Comparison of ENCODE assay signal across 30 cellular contexts in genomic region chr5:159817262-159818029, GRCh38.
DNase-seq lines count a peak whose midpoint lies in the region; ATAC-seq, FAIRE-seq and TF ChIP-seq lines count a peak whose summit lies in the region.
"Had no signal": no experiment of that assay in that cellular context is flagged by ENCODE, and none has a peak within 500 bp of the region (broad histone marks: within the 10 kb centered on the region; RNA-seq: fewer than 3 reads in every experiment).

No MANE protein-coding gene starts in this region.

- DNase-seq in A549 (ENCODE audit: low read depth in 1 of 2, low spot score in 1 of 2) (no peak), MG63 (peak; percentile 70), epithelial cell of prostate (ENCODE audit: low read depth, low spot score) (no peak), myocyte (ENCODE audit: low read depth) (peak; percentile 60), NK-92 (lab: John Stamatoyannopoulos, UW; ENCODE audit: unreplicated experiment) (no peak), body of pancreas (no peak)
- no peak for DNase-seq in central memory CD4-positive, alpha-beta T cell
- no peak for DNase-seq in activated T-cell treated with anti-CD3 and anti-CD28 coated beads, Interleukin-2, amount 50 U/mL, for 48 hours
- DNase-seq: activated CD4-positive, alpha-beta T cell treated with anti-CD3 and anti-CD28 coated beads for 48 hours; activated gamma-delta T cell treated with Interleukin-2 at 50 U/mL for 16 hours; activated naive CD8-positive, alpha-beta T cell treated with anti-CD3 and anti-CD28 coated beads, Interleukin-2, amount 50 U/mL, for 24 hours; activated T-cell treated with anti-CD3 and anti-CD28 coated beads, Interleukin-2, amount 50 U/mL, for 24 hours; DMS153; heart left ventricle; left ventricle myocardium inferior; naive B cell; NCI-H1092; NCI-H1930; NCI-H2227 treated with DMSO at 0.1 percent for 48 hours; NCI-H82; Right ventricle myocardium superior; stimulated activated naive CD8-positive, alpha-beta T cell treated with anti-CD3 and anti-CD28 coated beads, Interleukin-15, amount 100 ng/mL, for 72 hours; SW 1271; T-helper 9 cell; thyroid gland; WERI-Rb-1 had no signal

- H3K4me2 ChIP-seq in A549, result no peak overlapping the region

- CTCF ChIA-PET in A549 (lab: Yijun Ruan, JAX), result interaction anchor here (0.7 to 1.0 kb wide), 3 partner anchors 17 to 373 kb away, joined by 3 read pairs; no protein-coding TSS in a partner anchor

- TF ChIP-seq POLR2A in A549 (IDR thresholded peaks at IDR 0.05; ENCODE audit: low read length) (no peak), body of pancreas (IDR thresholded peaks at IDR 0.05) (no peak)

- H3K27ac ChIP-seq in A549 (peak overlapping the region; percentile 64 to 69; a peak in 4 of 6 replicates), epithelial cell of prostate (peak overlapping the region; percentile 50), body of pancreas (no peak overlapping the region)
- H3K27ac ChIP-seq: heart left ventricle, neutrophil, prostate gland, skin epidermis, thyroid gland, WERI-Rb-1 had no signal

- 65% methylated on average over 5 of the region's 5 CpGs for WGBS in A549 (ENCODE audit: missing lambda C conversion rate)
- 68 to 74% methylated on average over 4 to 5 of the region's 5 CpGs for WGBS in body of pancreas, 2 donors

- H3K4me1 ChIP-seq in A549 (peaks cover 57% of the 10 kb centered on the region), body of pancreas (no peaks in the 10 kb centered on the region)
- H3K4me1 ChIP-seq: left ventricle myocardium inferior, prostate gland had no signal

- no peak for TF ChIP-seq EP300 in A549 (IDR thresholded peaks at IDR 0.05)

- POLR2A ChIA-PET in A549 (lab: Yijun Ruan, JAX), result no interaction called here

- TF ChIP-seq CTCF in A549 (IDR thresholded peaks at IDR 0.05) (no peak), body of pancreas (IDR thresholded peaks at IDR 0.05) (no peak)

- no peaks in the 10 kb centered on the region for H3K36me3 ChIP-seq in MG63
- no peaks in the 10 kb centered on the region for H3K36me3 ChIP-seq in body of pancreas (replicated peaks in 1 of 2; ENCODE audit: insufficient read depth in 1 of 2, low read depth in 2 of 2)
- H3K36me3 ChIP-seq: heart left ventricle, left ventricle myocardium inferior, neutrophil, prostate gland, thyroid gland, WERI-Rb-1 had no signal

- no peak overlapping the region for H3K4me3 ChIP-seq in A549
- H3K4me3 ChIP-seq in MG63, result no peak overlapping the region
- no peak overlapping the region for H3K4me3 ChIP-seq in body of pancreas
- H3K4me3 ChIP-seq: heart left ventricle, left ventricle myocardium inferior, prostate gland, skin epidermis, thyroid gland had no signal

- H3K9me3 ChIP-seq in A549 (no peaks in the 10 kb centered on the region), MG63 (no peaks in the 10 kb centered on the region), body of pancreas (no peaks in the 10 kb centered on the region)
- H3K9me3 ChIP-seq: heart left ventricle, left ventricle myocardium inferior, neutrophil, prostate gland, thyroid gland had no signal

- no peak for ATAC-seq in A549
- no peak for ATAC-seq in body of pancreas
- ATAC-seq: activated naive CD8-positive, alpha-beta T cell treated with anti-CD3 and anti-CD28 coated beads, Interleukin-2, amount 50 U/mL, for 24 hours; heart left ventricle; stimulated activated naive CD8-positive, alpha-beta T cell treated with anti-CD3 and anti-CD28 coated beads, Interleukin-15, amount 100 ng/mL, for 72 hours had no signal

- no peak for TF ChIP-seq RAD21 in A549 (conservative IDR thresholded peaks at IDR 0.05 in 1 of 2, IDR thresholded peaks at IDR 0.05 in 1 of 2)

- intact Hi-C loops in body of pancreas (cut with DNase I), result no loop called here

- H3K27me3 ChIP-seq in MG63, result no peaks in the 10 kb centered on the region
- no peaks in the 10 kb centered on the region for H3K27me3 ChIP-seq in body of pancreas
- H3K27me3 ChIP-seq: heart left ventricle, neutrophil, thyroid gland had no signal

- no peak for FAIRE-seq in A549 (lab: Jason Lieb, UNC)
- FAIRE-seq: endothelial cell of umbilical vein had no signal

TF ChIP-seq in A549, 52 proteins besides CTCF, POLR2A, EP300 and RAD21:
- TF ChIP-seq CEBPB (IDR thresholded peaks at IDR 0.05) (no peak), ZNF302 (CRISPR knock-in tag; IDR thresholded peaks at IDR 0.05) (no peak), RCOR1 (IDR thresholded peaks at IDR 0.05; ENCODE audit: low read depth, low read length) (no peak), JUN (IDR thresholded peaks at IDR 0.05) (no peak), TP53 (CRISPR knock-in tag; IDR thresholded peaks at IDR 0.05) (no peak), PHF8 (IDR thresholded peaks at IDR 0.05; ENCODE audit: borderline replicate concordance, low read depth) (no peak), KDM5A (IDR thresholded peaks at IDR 0.05) (no peak), SREBF2 (IDR thresholded peaks at IDR 0.05) (no peak), TFCP2L1 (CRISPR knock-in tag; IDR thresholded peaks at IDR 0.05) (no peak), REST (IDR thresholded peaks at IDR 0.05) (no peak), ZFP36 (IDR thresholded peaks at IDR 0.05; ENCODE audit: borderline replicate concordance, partially characterized antibody) (no peak), CHD4 (IDR thresholded peaks at IDR 0.05; ENCODE audit: borderline replicate concordance) (no peak), HOXB13 (CRISPR knock-in tag; IDR thresholded peaks at IDR 0.05; ENCODE audit: low read depth) (no peak), JUNB (IDR thresholded peaks at IDR 0.05) (no peak), E2F6 (IDR thresholded peaks at IDR 0.05; ENCODE audit: borderline replicate concordance, low read depth) (no peak), NFE2L2 (conservative IDR thresholded peaks at IDR 0.05; ENCODE audit: low read length) (no peak), CBX2 (IDR thresholded peaks at IDR 0.05; ENCODE audit: borderline replicate concordance, low read depth) (no peak), MAX (IDR thresholded peaks at IDR 0.05) (no peak), RFX5 (IDR thresholded peaks at IDR 0.05) (no peak), USF2 (IDR thresholded peaks at IDR 0.05) (no peak)
TF ChIP-seq in A549: peak in this region for 0.

Comparison
In these comparisons a context has a peak if more than half of its experiments do, and no peak if none do; other contexts are left out.
1. DNase-seq: peak in MG63 (single experiment) and myocyte (single experiment); none in A549 (0 of 2), epithelial cell of prostate (single experiment), NK-92 (single experiment), central memory CD4-positive, alpha-beta T cell (single experiment), body of pancreas (0 of 4) and activated T-cell treated with anti-CD3 and anti-CD28 coated beads, Interleukin-2, amount 50 U/mL, for 48 hours (0 of 2).
2. H3K27ac ChIP-seq: peak in A549 (2 of 2) and epithelial cell of prostate (single experiment); none in body of pancreas (0 of 4).